Comparison of ENCODE assay signal across 13 cellular contexts in the genomic region with DNA sequence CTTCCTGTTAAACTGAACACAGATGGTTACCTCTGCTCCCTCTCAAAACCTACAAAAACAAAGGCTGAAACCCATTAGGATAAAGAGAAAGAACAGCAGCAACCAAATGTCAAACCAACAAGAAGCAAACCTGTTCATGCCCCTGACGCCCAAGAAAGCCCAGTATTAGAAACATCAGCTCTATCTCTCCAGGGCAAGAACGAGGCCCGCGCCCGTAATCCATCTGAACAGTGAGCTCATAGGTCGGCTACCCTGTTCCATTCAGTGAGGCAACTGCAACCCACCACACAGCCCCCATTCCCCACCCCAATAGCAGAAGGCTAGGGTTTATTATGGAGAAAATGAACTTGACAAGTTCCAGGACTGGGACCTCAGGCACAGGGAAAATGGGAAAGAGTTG.
"Had no signal": no experiment of that assay in that cellular context is flagged by ENCODE, and none has a peak within 500 bp of the region (broad histone marks: within the 10 kb centered on the region; RNA-seq: fewer than 3 reads in every experiment).

No MANE protein-coding gene starts in this region.

- H3K9me3 Mint-ChIP-seq: activated naive CD4-positive, alpha-beta T cell treated with anti-CD3 and anti-CD28 coated beads, Interleukin-2, amount 10 ng/mL, durations not matched to agents 7 days and 5 days; activated T-helper 2 cell treated with anti-CD3 and anti-CD28 coated beads, Interferon-gamma antibody, Interleukin-2, Interleukin-4, amounts not matched to agents 10 μg/mL and 5 μg/mL and 100 μg/mL, durations not matched to agents 14 hours and 24 hours and 36 hours; naive thymus-derived CD4-positive, alpha-beta T cell; T-cell had no signal

- H3K4me3 Mint-ChIP-seq: activated naive CD4-positive, alpha-beta T cell treated with anti-CD3 and anti-CD28 coated beads, Interleukin-2, amount 10 ng/mL, durations not matched to agents 7 days and 5 days; T-cell had no signal

- H3K27me3 Mint-ChIP-seq: activated naive CD4-positive, alpha-beta T cell treated with anti-CD3 and anti-CD28 coated beads, Interleukin-2, amount 10 ng/mL, durations not matched to agents 7 days and 5 days; naive thymus-derived CD4-positive, alpha-beta T cell; T-cell had no signal

- DNase-seq: activated CD4-positive, alpha-beta T cell treated with anti-CD3 and anti-CD28 coated beads for 4 hours; activated CD8-positive, alpha-beta memory T cell treated with anti-CD3 and anti-CD28 coated beads for 24 hours; activated naive CD4-positive, alpha-beta T cell treated with anti-CD3 and anti-CD28 coated beads, Interleukin-2, amount 10 ng/mL, durations not matched to agents 7 days and 5 days; effector CD4-positive, alpha-beta T cell; naive thymus-derived CD4-positive, alpha-beta T cell; posterior cingulate gyrus; stimulated activated CD4-positive, alpha-beta T cell treated with anti-CD3 and anti-CD28 coated beads, Interleukin-1b, Interleukin-23, amount 100 ng/mL, for 48 hours; stimulated activated naive CD4-positive, alpha-beta T cell; substantia nigra; trophoblast cell had no signal

- H3K27ac Mint-ChIP-seq: activated naive CD4-positive, alpha-beta T cell treated with anti-CD3 and anti-CD28 coated beads, Interleukin-2, amount 10 ng/mL, durations not matched to agents 7 days and 5 days had no signal

- H3K4me3 ChIP-seq: lung had no signal
